In the genomic region with DNA sequence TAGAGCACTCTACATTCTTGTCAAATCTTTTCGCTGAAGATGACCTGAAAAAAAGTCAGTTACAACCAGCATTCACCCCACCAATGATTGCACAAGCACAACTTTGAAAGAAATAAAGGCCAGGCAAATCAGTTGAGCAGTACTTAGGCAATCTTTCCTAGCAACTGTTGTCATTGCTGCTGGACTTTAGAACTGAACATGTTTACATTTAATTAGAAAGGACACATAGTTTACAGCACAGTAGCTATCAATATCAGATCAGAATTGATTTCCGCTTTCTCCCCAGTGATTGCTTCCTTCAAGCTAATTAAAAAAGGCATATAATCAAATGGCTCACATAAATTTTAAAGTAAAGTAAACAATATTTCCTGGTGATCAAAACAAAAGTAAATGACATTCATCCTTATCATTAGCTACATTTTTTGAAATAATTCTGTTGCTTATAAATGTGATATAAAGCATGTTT, we compare ENCODE assay signal across 1 cellular context.
A peak's percentile ranks its signal among the peaks of the same experiment; 100 is the strongest.
TF ChIP-seq lines count a peak whose summit lies in the region.

No MANE protein-coding gene starts in this region.

TF ChIP-seq in HepG2, 621 proteins besides CTCF, POLR2A, EP300 and RAD21 (continued from another document and continues in another):
- TF ChIP-seq, protein P1, sequence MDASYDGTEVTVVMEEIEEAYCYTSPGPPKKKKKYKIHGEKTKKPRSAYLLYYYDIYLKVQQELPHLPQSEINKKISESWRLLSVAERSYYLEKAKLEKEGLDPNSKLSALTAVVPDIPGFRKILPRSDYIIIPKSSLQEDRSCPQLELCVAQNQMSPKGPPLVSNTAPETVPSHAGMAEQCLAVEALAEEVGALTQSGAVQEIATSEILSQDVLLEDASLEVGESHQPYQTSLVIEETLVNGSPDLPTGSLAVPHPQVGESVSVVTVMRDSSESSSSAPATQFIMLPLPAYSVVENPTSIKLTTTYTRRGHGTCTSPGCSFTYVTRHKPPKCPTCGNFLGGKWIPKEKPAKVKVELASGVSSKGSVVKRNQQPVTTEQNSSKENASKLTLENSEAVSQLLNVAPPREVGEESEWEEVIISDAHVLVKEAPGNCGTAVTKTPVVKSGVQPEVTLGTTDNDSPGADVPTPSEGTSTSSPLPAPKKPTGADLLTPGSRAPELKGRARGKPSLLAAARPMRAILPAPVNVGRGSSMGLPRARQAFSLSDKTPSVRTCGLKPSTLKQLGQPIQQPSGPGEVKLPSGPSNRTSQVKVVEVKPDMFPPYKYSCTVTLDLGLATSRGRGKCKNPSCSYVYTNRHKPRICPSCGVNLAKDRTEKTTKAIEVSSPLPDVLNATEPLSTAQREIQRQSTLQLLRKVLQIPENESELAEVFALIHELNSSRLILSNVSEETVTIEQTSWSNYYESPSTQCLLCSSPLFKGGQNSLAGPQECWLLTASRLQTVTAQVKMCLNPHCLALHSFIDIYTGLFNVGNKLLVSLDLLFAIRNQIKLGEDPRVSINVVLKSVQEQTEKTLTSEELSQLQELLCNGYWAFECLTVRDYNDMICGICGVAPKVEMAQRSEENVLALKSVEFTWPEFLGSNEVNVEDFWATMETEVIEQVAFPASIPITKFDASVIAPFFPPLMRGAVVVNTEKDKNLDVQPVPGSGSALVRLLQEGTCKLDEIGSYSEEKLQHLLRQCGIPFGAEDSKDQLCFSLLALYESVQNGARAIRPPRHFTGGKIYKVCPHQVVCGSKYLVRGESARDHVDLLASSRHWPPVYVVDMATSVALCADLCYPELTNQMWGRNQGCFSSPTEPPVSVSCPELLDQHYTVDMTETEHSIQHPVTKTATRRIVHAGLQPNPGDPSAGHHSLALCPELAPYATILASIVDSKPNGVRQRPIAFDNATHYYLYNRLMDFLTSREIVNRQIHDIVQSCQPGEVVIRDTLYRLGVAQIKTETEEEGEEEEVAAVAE (CRISPR knock-in tag; IDR thresholded peaks at IDR 0.05; ENCODE audit: borderline replicate concordance), result peak; percentile 98
- TF ChIP-seq, protein P2, sequence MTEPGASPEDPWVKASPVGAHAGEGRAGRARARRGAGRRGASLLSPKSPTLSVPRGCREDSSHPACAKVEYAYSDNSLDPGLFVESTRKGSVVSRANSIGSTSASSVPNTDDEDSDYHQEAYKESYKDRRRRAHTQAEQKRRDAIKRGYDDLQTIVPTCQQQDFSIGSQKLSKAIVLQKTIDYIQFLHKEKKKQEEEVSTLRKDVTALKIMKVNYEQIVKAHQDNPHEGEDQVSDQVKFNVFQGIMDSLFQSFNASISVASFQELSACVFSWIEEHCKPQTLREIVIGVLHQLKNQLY (CRISPR knock-in tag; IDR thresholded peaks at IDR 0.05), result peak; percentile 96
- TF ChIP-seq ETV6 (CRISPR knock-in tag; conservative IDR thresholded peaks at IDR 0.05) (peak; percentile 84; the same call in 1 of the 2 replicates), NRL (CRISPR knock-in tag; IDR thresholded peaks at IDR 0.05; ENCODE audit: borderline replicate concordance) (no peak), JUND (CRISPR knock-in tag; IDR thresholded peaks at IDR 0.05) (peak; percentile 84; the same call in 1 of the 2 replicates), TRIM24 (CRISPR knock-in tag; IDR thresholded peaks at IDR 0.05) (peak; percentile 94), ZNF260 (CRISPR knock-in tag; IDR thresholded peaks at IDR 0.05; ENCODE audit: borderline replicate concordance, low read depth) (no peak), TCF7 (IDR thresholded peaks at IDR 0.05; ENCODE audit: low read depth) (peak; percentile 96), KAT2B (IDR thresholded peaks at IDR 0.05; ENCODE audit: borderline replicate concordance, low read depth, low read length) (peak; percentile 92), PAF1 (CRISPR knock-in tag; IDR thresholded peaks at IDR 0.05) (no peak), ZNF782 (CRISPR knock-in tag; IDR thresholded peaks at IDR 0.05; ENCODE audit: borderline replicate concordance) (no peak), ARNT2 (CRISPR knock-in tag; IDR thresholded peaks at IDR 0.05; ENCODE audit: low read depth) (peak; percentile 57; the same call in 1 of the 2 replicates), CBX1 (IDR thresholded peaks at IDR 0.05; ENCODE audit: low read depth) (peak; percentile 99), AKAP8 (CRISPR knock-in tag; IDR thresholded peaks at IDR 0.05) (peak; percentile 74; the same call in 1 of the 2 replicates), AHR (CRISPR knock-in tag; IDR thresholded peaks at IDR 0.05) (no peak; the same call in 1 of the 2 replicates), PHF8 (CRISPR knock-in tag; IDR thresholded peaks at IDR 0.05) (peak; percentile 64), BHLHE40 (IDR thresholded peaks at IDR 0.05; ENCODE audit: low read length) (peak; percentile 11; the same call in 1 of the 2 replicates), RFX5 (IDR thresholded peaks at IDR 0.05; ENCODE audit: low read depth, low read length) (peak; percentile 97), RNF2 (conservative IDR thresholded peaks at IDR 0.05; ENCODE audit: low read depth) (no peak), JARID2 (CRISPR knock-in tag; IDR thresholded peaks at IDR 0.05; ENCODE audit: insufficient replicate concordance) (peak; percentile 99), HNF4A (CRISPR knock-in tag; IDR thresholded peaks at IDR 0.05) (peak; percentile 100), ETV5 (CRISPR knock-in tag; IDR thresholded peaks at IDR 0.05; ENCODE audit: borderline replicate concordance) (peak; percentile 97), ZMYM2 (CRISPR knock-in tag; IDR thresholded peaks at IDR 0.05) (peak; percentile 87; the same call in 1 of the 2 replicates), ZNF616 (CRISPR knock-in tag; IDR thresholded peaks at IDR 0.05; ENCODE audit: low read depth) (no peak), ZNF33A (CRISPR knock-in tag; IDR thresholded peaks at IDR 0.05; ENCODE audit: borderline replicate concordance) (no peak), AGO2 (optimal IDR thresholded peaks at IDR 0.05; ENCODE audit: low read depth, low read length) (no peak), ZNF564 (CRISPR knock-in tag; IDR thresholded peaks at IDR 0.05) (peak; percentile 94), XRCC5 (optimal IDR thresholded peaks at IDR 0.05; ENCODE audit: low read length) (no peak), SNAPC2 (CRISPR knock-in tag; IDR thresholded peaks at IDR 0.05) (peak; percentile 99)
- TF ChIP-seq, protein P3, sequence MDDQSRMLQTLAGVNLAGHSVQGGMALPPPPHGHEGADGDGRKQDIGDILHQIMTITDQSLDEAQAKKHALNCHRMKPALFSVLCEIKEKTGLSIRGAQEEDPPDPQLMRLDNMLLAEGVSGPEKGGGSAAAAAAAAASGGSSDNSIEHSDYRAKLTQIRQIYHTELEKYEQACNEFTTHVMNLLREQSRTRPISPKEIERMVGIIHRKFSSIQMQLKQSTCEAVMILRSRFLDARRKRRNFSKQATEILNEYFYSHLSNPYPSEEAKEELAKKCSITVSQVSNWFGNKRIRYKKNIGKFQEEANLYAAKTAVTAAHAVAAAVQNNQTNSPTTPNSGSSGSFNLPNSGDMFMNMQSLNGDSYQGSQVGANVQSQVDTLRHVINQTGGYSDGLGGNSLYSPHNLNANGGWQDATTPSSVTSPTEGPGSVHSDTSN (CRISPR knock-in tag; IDR thresholded peaks at IDR 0.05; ENCODE audit: borderline replicate concordance), result peak; percentile 63; the same call in 1 of the 2 replicates
- TF ChIP-seq, protein P4, sequence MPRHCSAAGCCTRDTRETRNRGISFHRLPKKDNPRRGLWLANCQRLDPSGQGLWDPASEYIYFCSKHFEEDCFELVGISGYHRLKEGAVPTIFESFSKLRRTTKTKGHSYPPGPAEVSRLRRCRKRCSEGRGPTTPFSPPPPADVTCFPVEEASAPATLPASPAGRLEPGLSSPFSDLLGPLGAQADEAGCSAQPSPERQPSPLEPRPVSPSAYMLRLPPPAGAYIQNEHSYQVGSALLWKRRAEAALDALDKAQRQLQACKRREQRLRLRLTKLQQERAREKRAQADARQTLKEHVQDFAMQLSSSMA (CRISPR knock-in tag; IDR thresholded peaks at IDR 0.05), result no peak
- TF ChIP-seq, protein P5, sequence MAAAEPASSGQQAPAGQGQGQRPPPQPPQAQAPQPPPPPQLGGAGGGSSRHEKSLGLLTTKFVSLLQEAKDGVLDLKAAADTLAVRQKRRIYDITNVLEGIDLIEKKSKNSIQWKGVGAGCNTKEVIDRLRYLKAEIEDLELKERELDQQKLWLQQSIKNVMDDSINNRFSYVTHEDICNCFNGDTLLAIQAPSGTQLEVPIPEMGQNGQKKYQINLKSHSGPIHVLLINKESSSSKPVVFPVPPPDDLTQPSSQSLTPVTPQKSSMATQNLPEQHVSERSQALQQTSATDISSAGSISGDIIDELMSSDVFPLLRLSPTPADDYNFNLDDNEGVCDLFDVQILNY (CRISPR knock-in tag; conservative IDR thresholded peaks at IDR 0.05), result no peak
- TF ChIP-seq, protein P6, sequence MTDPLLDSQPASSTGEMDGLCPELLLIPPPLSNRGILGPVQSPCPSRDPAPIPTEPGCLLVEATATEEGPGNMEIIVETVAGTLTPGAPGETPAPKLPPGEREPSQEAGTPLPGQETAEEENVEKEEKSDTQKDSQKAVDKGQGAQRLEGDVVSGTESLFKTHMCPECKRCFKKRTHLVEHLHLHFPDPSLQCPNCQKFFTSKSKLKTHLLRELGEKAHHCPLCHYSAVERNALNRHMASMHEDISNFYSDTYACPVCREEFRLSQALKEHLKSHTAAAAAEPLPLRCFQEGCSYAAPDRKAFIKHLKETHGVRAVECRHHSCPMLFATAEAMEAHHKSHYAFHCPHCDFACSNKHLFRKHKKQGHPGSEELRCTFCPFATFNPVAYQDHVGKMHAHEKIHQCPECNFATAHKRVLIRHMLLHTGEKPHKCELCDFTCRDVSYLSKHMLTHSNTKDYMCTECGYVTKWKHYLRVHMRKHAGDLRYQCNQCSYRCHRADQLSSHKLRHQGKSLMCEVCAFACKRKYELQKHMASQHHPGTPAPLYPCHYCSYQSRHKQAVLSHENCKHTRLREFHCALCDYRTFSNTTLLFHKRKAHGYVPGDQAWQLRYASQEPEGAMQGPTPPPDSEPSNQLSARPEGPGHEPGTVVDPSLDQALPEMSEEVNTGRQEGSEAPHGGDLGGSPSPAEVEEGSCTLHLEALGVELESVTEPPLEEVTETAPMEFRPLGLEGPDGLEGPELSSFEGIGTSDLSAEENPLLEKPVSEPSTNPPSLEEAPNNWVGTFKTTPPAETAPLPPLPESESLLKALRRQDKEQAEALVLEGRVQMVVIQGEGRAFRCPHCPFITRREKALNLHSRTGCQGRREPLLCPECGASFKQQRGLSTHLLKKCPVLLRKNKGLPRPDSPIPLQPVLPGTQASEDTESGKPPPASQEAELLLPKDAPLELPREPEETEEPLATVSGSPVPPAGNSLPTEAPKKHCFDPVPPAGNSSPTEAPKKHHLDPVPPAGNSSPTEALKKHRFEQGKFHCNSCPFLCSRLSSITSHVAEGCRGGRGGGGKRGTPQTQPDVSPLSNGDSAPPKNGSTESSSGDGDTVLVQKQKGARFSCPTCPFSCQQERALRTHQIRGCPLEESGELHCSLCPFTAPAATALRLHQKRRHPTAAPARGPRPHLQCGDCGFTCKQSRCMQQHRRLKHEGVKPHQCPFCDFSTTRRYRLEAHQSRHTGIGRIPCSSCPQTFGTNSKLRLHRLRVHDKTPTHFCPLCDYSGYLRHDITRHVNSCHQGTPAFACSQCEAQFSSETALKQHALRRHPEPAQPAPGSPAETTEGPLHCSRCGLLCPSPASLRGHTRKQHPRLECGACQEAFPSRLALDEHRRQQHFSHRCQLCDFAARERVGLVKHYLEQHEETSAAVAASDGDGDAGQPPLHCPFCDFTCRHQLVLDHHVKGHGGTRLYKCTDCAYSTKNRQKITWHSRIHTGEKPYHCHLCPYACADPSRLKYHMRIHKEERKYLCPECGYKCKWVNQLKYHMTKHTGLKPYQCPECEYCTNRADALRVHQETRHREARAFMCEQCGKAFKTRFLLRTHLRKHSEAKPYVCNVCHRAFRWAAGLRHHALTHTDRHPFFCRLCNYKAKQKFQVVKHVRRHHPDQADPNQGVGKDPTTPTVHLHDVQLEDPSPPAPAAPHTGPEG (CRISPR knock-in tag; IDR thresholded peaks at IDR 0.05), result peak; percentile 83
- TF ChIP-seq, protein P7, sequence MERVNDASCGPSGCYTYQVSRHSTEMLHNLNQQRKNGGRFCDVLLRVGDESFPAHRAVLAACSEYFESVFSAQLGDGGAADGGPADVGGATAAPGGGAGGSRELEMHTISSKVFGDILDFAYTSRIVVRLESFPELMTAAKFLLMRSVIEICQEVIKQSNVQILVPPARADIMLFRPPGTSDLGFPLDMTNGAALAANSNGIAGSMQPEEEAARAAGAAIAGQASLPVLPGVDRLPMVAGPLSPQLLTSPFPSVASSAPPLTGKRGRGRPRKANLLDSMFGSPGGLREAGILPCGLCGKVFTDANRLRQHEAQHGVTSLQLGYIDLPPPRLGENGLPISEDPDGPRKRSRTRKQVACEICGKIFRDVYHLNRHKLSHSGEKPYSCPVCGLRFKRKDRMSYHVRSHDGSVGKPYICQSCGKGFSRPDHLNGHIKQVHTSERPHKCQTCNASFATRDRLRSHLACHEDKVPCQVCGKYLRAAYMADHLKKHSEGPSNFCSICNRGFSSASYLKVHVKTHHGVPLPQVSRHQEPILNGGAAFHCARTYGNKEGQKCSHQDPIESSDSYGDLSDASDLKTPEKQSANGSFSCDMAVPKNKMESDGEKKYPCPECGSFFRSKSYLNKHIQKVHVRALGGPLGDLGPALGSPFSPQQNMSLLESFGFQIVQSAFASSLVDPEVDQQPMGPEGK (CRISPR knock-in tag; IDR thresholded peaks at IDR 0.05), result peak; percentile 97
- TF ChIP-seq, protein P8, sequence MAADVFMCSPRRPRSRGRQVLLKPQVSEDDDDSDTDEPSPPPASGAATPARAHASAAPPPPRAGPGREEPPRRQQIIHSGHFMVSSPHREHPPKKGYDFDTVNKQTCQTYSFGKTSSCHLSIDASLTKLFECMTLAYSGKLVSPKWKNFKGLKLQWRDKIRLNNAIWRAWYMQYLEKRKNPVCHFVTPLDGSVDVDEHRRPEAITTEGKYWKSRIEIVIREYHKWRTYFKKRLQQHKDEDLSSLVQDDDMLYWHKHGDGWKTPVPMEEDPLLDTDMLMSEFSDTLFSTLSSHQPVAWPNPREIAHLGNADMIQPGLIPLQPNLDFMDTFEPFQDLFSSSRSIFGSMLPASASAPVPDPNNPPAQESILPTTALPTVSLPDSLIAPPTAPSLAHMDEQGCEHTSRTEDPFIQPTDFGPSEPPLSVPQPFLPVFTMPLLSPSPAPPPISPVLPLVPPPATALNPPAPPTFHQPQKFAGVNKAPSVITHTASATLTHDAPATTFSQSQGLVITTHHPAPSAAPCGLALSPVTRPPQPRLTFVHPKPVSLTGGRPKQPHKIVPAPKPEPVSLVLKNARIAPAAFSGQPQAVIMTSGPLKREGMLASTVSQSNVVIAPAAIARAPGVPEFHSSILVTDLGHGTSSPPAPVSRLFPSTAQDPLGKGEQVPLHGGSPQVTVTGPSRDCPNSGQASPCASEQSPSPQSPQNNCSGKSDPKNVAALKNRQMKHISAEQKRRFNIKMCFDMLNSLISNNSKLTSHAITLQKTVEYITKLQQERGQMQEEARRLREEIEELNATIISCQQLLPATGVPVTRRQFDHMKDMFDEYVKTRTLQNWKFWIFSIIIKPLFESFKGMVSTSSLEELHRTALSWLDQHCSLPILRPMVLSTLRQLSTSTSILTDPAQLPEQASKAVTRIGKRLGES (CRISPR knock-in tag; IDR thresholded peaks at IDR 0.05; ENCODE audit: borderline replicate concordance), result peak; percentile 85; the same call in 1 of the 2 replicates
